ENCODE assay signal across 8 cellular contexts in the genomic region with DNA sequence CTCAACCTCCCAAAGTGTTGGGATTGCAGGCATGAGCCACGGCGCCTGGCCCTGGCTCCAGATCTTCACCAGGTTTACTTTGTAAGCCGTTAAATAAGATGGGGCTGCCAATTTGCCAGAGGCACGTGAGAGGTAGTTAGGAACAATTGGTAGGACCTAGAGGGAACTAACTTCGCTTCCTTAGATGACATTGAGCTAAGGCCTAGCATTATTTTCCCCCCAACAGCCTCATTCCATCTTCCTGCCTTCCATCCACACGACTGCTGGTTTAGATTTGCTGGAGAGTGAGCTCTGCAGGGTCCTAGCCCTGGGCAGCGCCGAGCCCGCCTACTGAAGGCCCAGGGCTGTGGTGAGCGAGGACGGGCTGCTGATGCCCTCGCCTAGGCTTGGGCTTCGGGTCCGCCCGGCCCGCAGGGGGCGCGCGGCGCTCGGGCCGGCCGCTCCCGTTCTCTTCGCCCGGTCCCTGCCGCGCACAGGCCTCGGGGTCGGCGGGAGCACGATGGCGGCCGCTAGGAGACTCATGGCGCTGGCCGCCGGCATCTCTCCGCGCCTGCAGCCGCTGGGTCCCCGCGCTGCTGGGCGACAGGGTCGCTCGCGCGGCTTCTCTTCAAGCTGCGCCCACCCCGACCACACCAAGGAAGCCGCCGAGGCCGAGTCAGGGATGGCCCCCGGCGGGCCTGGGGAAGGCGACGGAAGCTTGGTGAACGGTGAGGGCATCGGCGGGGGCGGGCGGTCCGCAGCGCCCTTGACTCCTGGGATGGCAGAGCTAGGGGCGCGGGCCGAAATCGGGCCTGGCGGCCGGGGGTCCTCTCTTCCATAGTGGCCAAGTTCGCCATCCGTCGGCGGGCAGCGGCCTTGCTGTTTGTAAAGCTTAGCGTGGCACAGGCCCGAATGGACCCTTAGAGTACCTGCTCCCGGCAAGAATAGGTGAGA. TPM values are rescaled to one million over a fixed set of nuclear protein-coding genes. Genes with fewer than 3 reads are reported as not detected.
A peak's percentile ranks its signal among the peaks of the same experiment; 100 is the strongest.
DNase-seq lines count a peak whose midpoint lies in the region; ATAC-seq, FAIRE-seq and TF ChIP-seq lines count a peak whose summit lies in the region.

No MANE protein-coding gene starts in this region.

- peak overlapping the region; percentile 94 for H3K9ac ChIP-seq in mammary epithelial cell (ENCODE audit: insufficient read depth, low read length)

- BruUV-seq in mammary epithelial cell (replicated peaks; lab: Mats Ljungman, UMichigan): TSS peak; percentile 41

- H4K20me1 ChIP-seq in mammary epithelial cell (ENCODE audit: insufficient read depth, low read length): no peaks in the 10 kb centered on the region

- peak; percentile 93 for ATAC-seq in HG02981 (IDR thresholded peaks at IDR 0.05; ENCODE audit: unreplicated experiment)

- H3K4me3 ChIP-seq in mammary epithelial cell (replicated peaks in 1 of 3; ENCODE audit: insufficient read depth in 1 of 3, low read depth in 2 of 3, low read length in 3 of 3): peak overlapping the region; percentile 73 to 93 (median 82)

- H3K4me1 ChIP-seq in mammary epithelial cell (ENCODE audit: insufficient read depth, low read length): peaks cover 5% of the 10 kb centered on the region

- H3K27me3 ChIP-seq in mammary epithelial cell (ENCODE audit: insufficient read depth, low read length): no peaks in the 10 kb centered on the region

- H3K36me3 ChIP-seq in mammary epithelial cell (ENCODE audit: insufficient read depth, low read length): peaks cover 9% of the 10 kb centered on the region

- H3K9me3 ChIP-seq in mammary epithelial cell (replicated peaks; ENCODE audit: insufficient read depth, low read length): no peaks in the 10 kb centered on the region

- peak overlapping the region; percentile 78 for H3K4me2 ChIP-seq in mammary epithelial cell (ENCODE audit: insufficient read depth, low read depth, low read length)

- intact Hi-C loops in mammary epithelial cell (cut with micrococcal nuclease): loop anchor here (1.0 kb wide), 3 partner anchors 22 to 303 kb away; a partner anchor contains a TSS

- in situ Hi-C loops in mammary epithelial cell (cut with MboI; ENCODE audit: low sequenced_read_pairs in 2 of 2): no loop called here

- peak overlapping the region; percentile 95 for H3K27ac ChIP-seq in VCaP
- H3K27ac ChIP-seq in mammary epithelial cell (ENCODE audit: insufficient read depth, low read depth, low read length): peak overlapping the region; percentile 61

- WGBS in mammary epithelial cell (ENCODE audit: low coverage, missing lambda C conversion rate): 6% methylated on average over 33 of the region's 77 CpGs

- peak; percentile 89 for FAIRE-seq in GM18507 (lab: Jason Lieb, UNC)

- peak; percentile 99 for TF ChIP-seq CTCF in VCaP (conservative IDR thresholded peaks at IDR 0.05)
- peak; percentile 51 to 70 for TF ChIP-seq CTCF in mammary epithelial cell (conservative IDR thresholded peaks at IDR 0.05 in 1 of 2, IDR thresholded peaks at IDR 0.05 in 1 of 2; ENCODE audit: extremely low read depth in 1 of 2, insufficient read depth in 1 of 2, low read depth in 1 of 2, low read length in 2 of 2)

- DNase-seq in 8988T (peak; percentile 98), GM18507 (ENCODE audit: extremely low spot score, insufficient read length, low read depth) (peak; percentile 94), NCI-H2107 (lab: John Stamatoyannopoulos, UW) (peak; percentile 42), mammary epithelial cell (peak; percentile 82), inferior parietal cortex (ENCODE audit: extremely low spot score) (peak; percentile 82)
- peak; percentile 60 to 61 for DNase-seq in stimulated activated CD4-positive, alpha-beta T cell treated with anti-CD3 and anti-CD28 coated beads, Interleukin-12 subunit alpha, Interleukin-12 subunit beta, amount 100 ng/mL, for 24 hours (ENCODE audit: low read depth in 2 of 2)

- CTCF ChIA-PET in mammary epithelial cell (lab: Charles Lee; ENCODE audit: low non-redundant PET): interaction anchor here (0.6 to 1.1 kb wide), 8 partner anchors 155 to 513 kb away, joined by 3 to 5 read pairs (median 4); no protein-coding TSS in a partner anchor

- dilution Hi-C loops in mammary epithelial cell (cut with HindIII; ENCODE audit: low sequenced_read_pairs): no loop called here

- H3K79me2 ChIP-seq in mammary epithelial cell (ENCODE audit: insufficient read depth, low read length): peaks cover 44% of the 10 kb centered on the region

- H2AFZ ChIP-seq in mammary epithelial cell (ENCODE audit: low read depth, low read length): peak overlapping the region; percentile 86

RNA-seq across cellular contexts. Expression of a gene that starts 21.9 kb away (rescaled TPM):
- 10 to 100 TPM; 60.5 to 61.6 TPM for total RNA-seq in mammary epithelial cell
- 53.4 TPM for polyA plus RNA-seq in mammary epithelial cell
- polyA minus RNA-seq in mammary epithelial cell: 44.0 TPM

RNA-seq across cellular contexts. Expression of a gene that starts 43.1 kb away (rescaled TPM):
- total RNA-seq in mammary epithelial cell: 10 to 100 TPM; 52.8 to 94.1 TPM
- 23.8 TPM for polyA plus RNA-seq in mammary epithelial cell
- polyA minus RNA-seq in mammary epithelial cell: 87.3 TPM

Comparison
In these comparisons a context has a peak if more than half of its experiments do, and no peak if none do; other contexts are left out.
1. Peak in every context shown above with its lines: DNase-seq, ATAC-seq, H3K4me3 ChIP-seq and H3K27ac ChIP-seq.
2. DNase-seq: peak in every context shown above with its lines; median percentile 98 in 8988T; 94 in GM18507; 82 in mammary epithelial cell; 82 in inferior parietal cortex; 60 in stimulated activated CD4-positive, alpha-beta T cell treated with anti-CD3 and anti-CD28 coated beads, Interleukin-12 subunit alpha, Interleukin-12 subunit beta, amount 100 ng/mL, for 24 hours; 42 in NCI-H2107.